Comparison of ENCODE assay signal across 1 cellular context in genomic region chrX:38861489-38861888, GRCh38.
TF ChIP-seq lines count a peak whose summit lies in the region.

No MANE protein-coding gene starts in this region.

TF ChIP-seq in A549, 52 proteins besides CTCF, POLR2A, EP300 and RAD21 (continued from another document):
- TF ChIP-seq ATOH8 (CRISPR knock-in tag; IDR thresholded peaks at IDR 0.05; ENCODE audit: low read depth) = no peak
- no peak for TF ChIP-seq RCOR1 (IDR thresholded peaks at IDR 0.05; ENCODE audit: low read depth, low read length)
TF ChIP-seq in A549: peak in this region for 0.
